In the genomic region with DNA sequence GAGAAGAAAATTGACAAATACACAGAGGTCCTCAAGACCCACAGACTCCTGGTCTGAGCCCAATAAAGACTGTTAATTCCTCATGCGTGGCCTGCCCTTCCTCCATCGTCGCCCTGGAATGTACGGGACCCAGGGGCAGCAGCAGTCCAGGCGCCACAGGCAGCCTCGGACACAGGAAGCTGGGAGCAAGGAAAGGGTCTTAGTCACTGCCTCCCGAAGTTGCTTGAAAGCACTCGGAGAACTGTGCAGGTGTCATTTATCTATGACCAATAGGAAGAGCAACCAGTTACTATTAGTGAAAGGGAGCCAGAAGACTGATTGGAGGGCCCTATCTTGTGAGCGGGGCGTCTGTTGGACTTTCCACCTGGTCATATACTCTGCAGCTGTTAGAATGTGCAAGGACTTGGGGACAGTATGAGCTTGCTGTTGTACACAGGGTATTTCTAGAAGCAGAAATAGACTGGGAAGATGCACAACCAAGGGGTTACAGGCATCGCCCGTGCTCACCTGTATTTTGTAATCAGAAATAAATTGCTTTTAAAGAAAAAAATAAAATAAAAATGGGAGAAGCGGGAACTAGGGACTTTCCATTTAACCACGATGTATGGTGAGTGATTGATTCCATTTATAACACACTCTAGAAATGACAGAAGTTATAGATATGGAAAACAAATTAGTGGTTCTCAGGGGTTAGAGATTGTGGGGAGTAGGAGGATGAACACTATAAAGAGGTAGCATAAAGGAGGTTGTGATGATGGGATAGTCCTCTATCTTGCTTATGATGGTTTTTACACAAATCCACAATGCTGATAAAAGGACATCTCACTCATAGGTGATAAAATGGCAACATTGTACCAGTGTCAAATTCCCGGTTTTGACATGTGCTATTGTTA, we compare ENCODE assay signal across 16 cellular contexts.
"Had no signal": no experiment of that assay in that cellular context is flagged by ENCODE, and none has a peak within 500 bp of the region (broad histone marks: within the 10 kb centered on the region; RNA-seq: fewer than 3 reads in every experiment).

No MANE protein-coding gene starts in this region.

- H3K4me3 Mint-ChIP-seq: naive B cell had no signal

- H3K36me3 ChIP-seq: esophagus squamous epithelium, left ventricle myocardium inferior, ovary, right lobe of liver, tibial nerve had no signal

- ATAC-seq: right lobe of liver had no signal

- H3K27me3 Mint-ChIP-seq: naive B cell had no signal

- DNase-seq: activated CD4-positive, alpha-beta T cell treated with anti-CD3 and anti-CD28 coated beads, Interleukin-2, amount 50 U/mL, for 4 hours; activated CD8-positive, alpha-beta memory T cell treated with anti-CD3 and anti-CD28 coated beads, Interleukin-2, amount 50 U/mL, for 4 hours; activated effector memory CD4-positive, alpha-beta T cell treated with Interleukin-2 at 50 U/mL for 16 hours; aorta; cortex of kidney; effector CD4-positive, alpha-beta T cell; esophagus squamous epithelium; hypothalamus; left ventricle myocardium inferior; naive B cell; ovary; right lobe of liver; stimulated activated CD4-positive, alpha-beta T cell treated with anti-CD3 and anti-CD28 coated beads, Interleukin-1b, Interleukin-23, amount 100 ng/mL, for 48 hours had no signal

- H3K27ac Mint-ChIP-seq: naive B cell had no signal

- H3K27ac ChIP-seq: esophagus squamous epithelium, left ventricle myocardium inferior, ovary, right lobe of liver, SK-N-MC, tibial nerve had no signal

- H3K4me3 ChIP-seq: esophagus squamous epithelium, left ventricle myocardium inferior, ovary, right lobe of liver, SK-N-MC, smooth muscle cell, tibial nerve had no signal

- H3K9me3 ChIP-seq: esophagus squamous epithelium, left ventricle myocardium inferior, ovary, right lobe of liver, tibial nerve had no signal

- H3K27me3 ChIP-seq: esophagus squamous epithelium, ovary, right lobe of liver, tibial nerve had no signal

- H3K4me1 ChIP-seq: esophagus squamous epithelium, left ventricle myocardium inferior, right lobe of liver, tibial nerve had no signal
